In genomic region chr4:139085141-139085540, GRCh38 we compare ENCODE assay signal across 1 cellular context.
TF ChIP-seq lines count a peak whose summit lies in the region.

No MANE protein-coding gene starts in this region.

TF ChIP-seq in K562, 482 proteins besides CTCF, POLR2A, EP300 and RAD21 (continued from another document):
- TF ChIP-seq, protein P1, sequence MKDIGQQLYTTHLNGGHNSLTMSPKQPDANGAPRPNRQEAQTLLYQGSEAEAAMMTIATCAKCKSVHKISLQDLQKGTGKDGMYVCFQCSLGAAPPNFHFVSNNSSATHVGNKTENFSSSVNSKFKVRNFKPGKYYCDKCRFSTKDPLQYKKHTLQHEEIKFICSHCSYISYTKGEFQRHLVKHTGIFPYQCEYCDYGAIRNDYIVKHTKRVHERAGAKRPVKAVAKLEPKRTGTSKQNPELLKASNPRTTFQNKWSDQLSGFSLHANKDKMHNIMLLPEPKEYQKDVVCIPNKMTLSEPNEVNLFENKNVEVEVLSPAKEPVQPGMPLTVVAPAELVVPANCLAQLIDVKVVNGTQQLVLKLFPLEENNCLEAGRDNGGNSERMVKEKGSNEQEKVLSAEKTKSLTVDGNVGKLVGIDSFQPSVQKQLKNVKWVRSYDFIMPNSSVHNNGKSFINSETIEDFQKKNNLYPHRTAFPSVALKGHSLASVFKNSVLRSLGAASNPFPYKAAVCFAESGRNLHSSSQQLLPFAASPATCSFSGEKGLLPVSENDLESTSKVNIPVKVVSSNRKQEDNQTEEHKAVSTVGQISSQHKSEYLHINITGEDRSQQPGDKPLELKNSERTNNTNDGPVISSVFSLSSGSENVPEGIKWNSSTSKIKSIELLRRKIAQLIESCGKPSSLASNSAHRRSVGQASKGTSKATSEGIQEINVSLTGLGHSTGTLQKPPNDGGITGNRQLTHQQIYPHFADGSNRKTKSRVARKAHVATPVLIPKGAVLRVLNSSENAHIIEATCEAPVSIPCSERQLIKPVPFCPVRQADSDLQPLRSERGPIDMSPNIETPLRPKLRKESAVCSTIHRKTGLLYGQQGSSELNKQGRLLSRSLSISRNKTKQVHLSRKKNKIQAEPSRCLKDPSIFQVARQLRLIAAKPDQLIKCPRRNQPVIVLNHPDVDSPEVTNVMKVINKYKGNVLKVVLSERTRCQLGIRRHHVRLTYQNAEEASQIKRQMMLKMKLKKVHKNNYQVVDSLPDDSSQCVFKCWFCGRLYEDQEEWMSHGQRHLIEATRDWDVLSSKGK (CRISPR knock-in tag; IDR thresholded peaks at IDR 0.05) = no peak
- peak; percentile 61; the same call in 1 of the 2 replicates for TF ChIP-seq SMARCA4 (IDR thresholded peaks at IDR 0.05)
- no peak for TF ChIP-seq SUPT5H (IDR thresholded peaks at IDR 0.05)
- TF ChIP-seq MAFF (IDR thresholded peaks at IDR 0.05; ENCODE audit: low read length) = peak; percentile 95
- TF ChIP-seq C11orf30 (IDR thresholded peaks at IDR 0.05; ENCODE audit: low read depth) = peak; percentile 98
- no peak for TF ChIP-seq ETS1 (conservative IDR thresholded peaks at IDR 0.05; ENCODE audit: control insufficient read depth, low read depth, low read length)
- TF ChIP-seq, protein P2, sequence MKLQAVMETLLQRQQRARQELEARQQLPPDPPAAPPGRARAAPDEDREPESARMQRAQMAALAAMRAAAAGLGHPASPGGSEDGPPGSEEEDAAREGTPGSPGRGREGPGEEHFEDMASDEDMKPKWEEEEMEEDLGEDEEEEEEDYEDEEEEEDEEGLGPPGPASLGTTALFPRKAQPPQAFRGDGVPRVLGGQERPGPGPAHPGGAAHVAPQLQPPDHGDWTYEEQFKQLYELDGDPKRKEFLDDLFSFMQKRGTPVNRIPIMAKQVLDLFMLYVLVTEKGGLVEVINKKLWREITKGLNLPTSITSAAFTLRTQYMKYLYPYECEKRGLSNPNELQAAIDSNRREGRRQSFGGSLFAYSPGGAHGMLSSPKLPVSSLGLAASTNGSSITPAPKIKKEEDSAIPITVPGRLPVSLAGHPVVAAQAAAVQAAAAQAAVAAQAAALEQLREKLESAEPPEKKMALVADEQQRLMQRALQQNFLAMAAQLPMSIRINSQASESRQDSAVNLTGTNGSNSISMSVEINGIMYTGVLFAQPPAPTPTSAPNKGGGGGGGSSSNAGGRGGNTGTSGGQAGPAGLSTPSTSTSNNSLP (IDR thresholded peaks at IDR 0.05; ENCODE audit: borderline replicate concordance, low read depth, low read length) = 0 out of 2 replicates have a peak, but pooled peaks have one; percentile 9
- peak; percentile 97 for TF ChIP-seq MAFG (tag; conservative IDR thresholded peaks at IDR 0.05)
- 0 out of 2 replicates have a peak, but pooled peaks have one; percentile 59 for TF ChIP-seq ARID2 (IDR thresholded peaks at IDR 0.05)
- peak; percentile 77 for TF ChIP-seq SMARCB1 (IDR thresholded peaks at IDR 0.05; ENCODE audit: insufficient read length, low read depth)
- peak; percentile 81; the same call in 1 of the 2 replicates for TF ChIP-seq SMARCC2 (IDR thresholded peaks at IDR 0.05; ENCODE audit: low read depth)
- TF ChIP-seq HDAC3 (IDR thresholded peaks at IDR 0.05; ENCODE audit: borderline replicate concordance, partially characterized antibody) = no peak
- no peak for TF ChIP-seq HMG20A (CRISPR knock-in tag; conservative IDR thresholded peaks at IDR 0.05)
- TF ChIP-seq HDAC1 (IDR thresholded peaks at IDR 0.05) = no peak
- TF ChIP-seq ETS2 (tag; IDR thresholded peaks at IDR 0.05; ENCODE audit: borderline replicate concordance, poor library complexity, severe bottlenecking) = no peak
- no peak for TF ChIP-seq KAT8 (IDR thresholded peaks at IDR 0.05; ENCODE audit: low read depth)
- no peak for TF ChIP-seq USF1 (CRISPR knock-in tag; IDR thresholded peaks at IDR 0.05)
- peak; percentile 44; the same call in 1 of the 2 replicates for TF ChIP-seq SMARCE1 (IDR thresholded peaks at IDR 0.05)
- no peak for TF ChIP-seq ATF7 (IDR thresholded peaks at IDR 0.05)
- TF ChIP-seq MCM3 (IDR thresholded peaks at IDR 0.05) = no peak
